28 cellular contexts compared by ENCODE assay signal in genomic region chr2:60844105-60844504, GRCh38. TPM values are rescaled to one million over a fixed set of nuclear protein-coding genes. Genes with fewer than 3 reads are reported as not detected.
DNase-seq lines count a peak whose midpoint lies in the region; ATAC-seq and TF ChIP-seq lines count a peak whose summit lies in the region.
"Had no signal": no experiment of that assay in that cellular context is flagged by ENCODE, and none has a peak within 500 bp of the region (broad histone marks: within the 10 kb centered on the region; RNA-seq: fewer than 3 reads in every experiment).

No MANE protein-coding gene starts in this region.

- H3K4me1 ChIP-seq in lower lobe of right lung: no peaks in the 10 kb centered on the region
- H3K4me1 ChIP-seq: A549, breast epithelium, gastroesophageal sphincter, prostate gland, sigmoid colon, upper lobe of left lung had no signal

- H3K36me3 ChIP-seq in lower lobe of right lung: no peaks in the 10 kb centered on the region
- H3K36me3 ChIP-seq: breast epithelium, gastroesophageal sphincter, neutrophil, prostate gland, sigmoid colon, upper lobe of left lung had no signal

- H3K27ac Mint-ChIP-seq in activated T-helper 17 cell treated with anti-CD3 and anti-CD28 coated beads, Interleukin-2, amount 50 U/mL, for 72 hours: no peak overlapping the region
- H3K27ac Mint-ChIP-seq in stimulated activated naive CD8-positive, alpha-beta T cell treated with anti-CD3 and anti-CD28 coated beads, Interleukin-15, amount 100 ng/mL, for 72 hours: peak overlapping the region; percentile 31 to 59

- H3K9me3 Mint-ChIP-seq in activated T-helper 17 cell treated with anti-CD3 and anti-CD28 coated beads, Interleukin-2, amount 50 U/mL, for 72 hours: no peaks in the 10 kb centered on the region
- H3K9me3 Mint-ChIP-seq in stimulated activated naive CD8-positive, alpha-beta T cell treated with anti-CD3 and anti-CD28 coated beads, Interleukin-15, amount 100 ng/mL, for 72 hours: peaks cover 0 to 4% of the 10 kb centered on the region in 2 donors
- H3K9me3 Mint-ChIP-seq: CD4-positive, alpha-beta memory T cell; immature natural killer cell had no signal

- peak; percentile 31 for DNase-seq in activated CD4-positive, alpha-beta T cell treated with anti-CD3 and anti-CD28 coated beads for 48 hours
- DNase-seq in activated CD4-positive, alpha-beta T cell treated with anti-CD3 and anti-CD28 coated beads, Interleukin-2, amount 50 U/mL, for 1 hour: no peak
- peak; percentile 7 for DNase-seq in stimulated activated CD4-positive, alpha-beta T cell treated with anti-CD3 and anti-CD28 coated beads, Interleukin-4, amount 100 ng/mL, for 24 hours
- no peak for DNase-seq in stimulated activated CD4-positive, alpha-beta T cell treated with anti-CD3 and anti-CD28 coated beads, Interleukin-2, amount 100 ng/mL, for 24 hours
- DNase-seq in stimulated activated naive CD8-positive, alpha-beta T cell treated with anti-CD3 and anti-CD28 coated beads, Interleukin-15, amount 100 ng/mL, for 72 hours: no peak
- no peak for DNase-seq in lower lobe of right lung
- DNase-seq in DMS 273 treated with DMSO at 0.1 percent for 48 hours (lab: John Stamatoyannopoulos, UW): no peak
- DNase-seq: activated CD4-positive, CD25-positive, alpha-beta regulatory T cell treated with anti-CD3 and anti-CD28 coated beads, Interleukin-2, amount 50 U/mL, for 72 hours; activated effector memory CD4-positive, alpha-beta T cell treated with anti-CD3 and anti-CD28 coated beads, Interleukin-2, amount 50 U/mL, for 16 hours; AML-193; amygdala; CD4-positive, alpha-beta memory T cell; hippocampal formation; immature natural killer cell; left colon; mesenchymal stem cell; NCI-H1092; NCI-H187 treated with DMSO at 0.1 percent for 48 hours; NCI-H526; sigmoid colon; substantia nigra; upper lobe of left lung had no signal

- H3K9me3 ChIP-seq in lower lobe of right lung: no peaks in the 10 kb centered on the region
- H3K9me3 ChIP-seq: A549, breast epithelium, gastroesophageal sphincter, neutrophil, prostate gland, sigmoid colon, upper lobe of left lung had no signal

- intact Hi-C loops in lower lobe of right lung (cut with DNase I): no loop called here

- peak; percentile 48 for ATAC-seq in activated T-helper 17 cell treated with anti-CD3 and anti-CD28 coated beads, Interleukin-2, amount 50 U/mL, for 72 hours (replicated peaks)
- ATAC-seq in stimulated activated naive CD8-positive, alpha-beta T cell treated with anti-CD3 and anti-CD28 coated beads, Interleukin-15, amount 100 ng/mL, for 72 hours: peak; percentile 76
- no peak for ATAC-seq in lower lobe of right lung
- ATAC-seq: A549, gastroesophageal sphincter, left colon had no signal

- H3K4me3 ChIP-seq in lower lobe of right lung: no peak overlapping the region
- H3K4me3 ChIP-seq: A549, breast epithelium, gastroesophageal sphincter, prostate gland, sigmoid colon, upper lobe of left lung had no signal

- no peak overlapping the region for H3K27ac ChIP-seq in lower lobe of right lung
- H3K27ac ChIP-seq: A549, breast epithelium, gastroesophageal sphincter, neutrophil, prostate gland, sigmoid colon, upper lobe of left lung had no signal

- H3K27me3 ChIP-seq in lower lobe of right lung (ENCODE audit: low read depth): no peaks in the 10 kb centered on the region
- H3K27me3 ChIP-seq: breast epithelium, gastroesophageal sphincter, neutrophil, sigmoid colon, upper lobe of left lung had no signal

- H3K36me3 Mint-ChIP-seq in activated T-helper 17 cell treated with anti-CD3 and anti-CD28 coated beads, Interleukin-2, amount 50 U/mL, for 72 hours (ENCODE audit: low read depth): no peaks in the 10 kb centered on the region
- H3K36me3 Mint-ChIP-seq: CD4-positive, alpha-beta memory T cell had no signal

- no peaks in the 10 kb centered on the region for H3K27me3 Mint-ChIP-seq in activated T-helper 17 cell treated with anti-CD3 and anti-CD28 coated beads, Interleukin-2, amount 50 U/mL, for 72 hours
- H3K27me3 Mint-ChIP-seq in stimulated activated naive CD8-positive, alpha-beta T cell treated with anti-CD3 and anti-CD28 coated beads, Interleukin-15, amount 100 ng/mL, for 72 hours: no peaks in the 10 kb centered on the region
- H3K27me3 Mint-ChIP-seq: CD4-positive, alpha-beta memory T cell had no signal

- H3K4me3 Mint-ChIP-seq in activated T-helper 17 cell treated with anti-CD3 and anti-CD28 coated beads, Interleukin-2, amount 50 U/mL, for 72 hours: no peak overlapping the region
- peak overlapping the region; percentile 7 to 61 for H3K4me3 Mint-ChIP-seq in stimulated activated naive CD8-positive, alpha-beta T cell treated with anti-CD3 and anti-CD28 coated beads, Interleukin-15, amount 100 ng/mL, for 72 hours
- H3K4me3 Mint-ChIP-seq: CD4-positive, alpha-beta memory T cell; immature natural killer cell had no signal

- H3K4me1 Mint-ChIP-seq in activated T-helper 17 cell treated with anti-CD3 and anti-CD28 coated beads, Interleukin-2, amount 50 U/mL, for 72 hours: peaks cover 21% of the 10 kb centered on the region
- H3K4me1 Mint-ChIP-seq in stimulated activated naive CD8-positive, alpha-beta T cell treated with anti-CD3 and anti-CD28 coated beads, Interleukin-15, amount 100 ng/mL, for 72 hours: peaks cover 54% of the 10 kb centered on the region

- TF ChIP-seq CTCF in lower lobe of right lung (IDR thresholded peaks at IDR 0.05): no peak

RNA-seq across cellular contexts. Expression of gene REL, which starts 37.3 kb away (rescaled TPM):
- total RNA-seq in activated T-helper 17 cell treated with anti-CD3 and anti-CD28 coated beads, Interleukin-2, amount 50 U/mL, for 72 hours: 10 to 100 TPM; 13.9 to 60.1 TPM
- 33.6 TPM for total RNA-seq in lower lobe of right lung

Comparison
In these comparisons a context has a peak if more than half of its experiments do, and no peak if none do; other contexts are left out.
1. DNase-seq: peak in activated CD4-positive, alpha-beta T cell treated with anti-CD3 and anti-CD28 coated beads for 48 hours (single experiment) and stimulated activated CD4-positive, alpha-beta T cell treated with anti-CD3 and anti-CD28 coated beads, Interleukin-4, amount 100 ng/mL, for 24 hours (single experiment); none in activated CD4-positive, alpha-beta T cell treated with anti-CD3 and anti-CD28 coated beads, Interleukin-2, amount 50 U/mL, for 1 hour (single experiment), stimulated activated CD4-positive, alpha-beta T cell treated with anti-CD3 and anti-CD28 coated beads, Interleukin-2, amount 100 ng/mL, for 24 hours (0 of 2), stimulated activated naive CD8-positive, alpha-beta T cell treated with anti-CD3 and anti-CD28 coated beads, Interleukin-15, amount 100 ng/mL, for 72 hours (0 of 2), lower lobe of right lung (single experiment) and DMS 273 treated with DMSO at 0.1 percent for 48 hours (single experiment).
2. ATAC-seq: peak in activated T-helper 17 cell treated with anti-CD3 and anti-CD28 coated beads, Interleukin-2, amount 50 U/mL, for 72 hours (single experiment) and stimulated activated naive CD8-positive, alpha-beta T cell treated with anti-CD3 and anti-CD28 coated beads, Interleukin-15, amount 100 ng/mL, for 72 hours (single experiment); none in lower lobe of right lung (0 of 2).